In the genomic region with DNA sequence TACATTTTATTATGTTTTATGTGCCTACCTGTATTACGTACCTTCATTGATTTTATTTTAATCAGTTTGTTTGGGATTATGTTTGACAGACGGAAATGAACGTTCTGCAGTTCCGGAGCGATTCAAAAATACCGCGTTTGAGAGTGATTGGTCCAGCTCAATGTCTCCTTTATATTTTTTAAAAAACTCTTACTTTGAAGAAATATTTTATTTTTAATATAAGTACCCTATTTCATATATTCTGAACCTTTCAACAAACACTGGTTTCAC, we compare ENCODE assay signal across 8 cellular contexts.
A peak's percentile ranks its signal among the peaks of the same experiment; 100 is the strongest.
DNase-seq lines count a peak whose midpoint lies in the region; ATAC-seq and TF ChIP-seq lines count a peak whose summit lies in the region.

No MANE protein-coding gene starts in this region.

- H3K9me3 ChIP-seq in esophagus muscularis mucosa (no peaks in the 10 kb centered on the region), osteoblast (ENCODE audit: low read depth, low read length) (no peaks in the 10 kb centered on the region)

- 0% methylated on average over 7 of the region's 7 CpGs for WGBS in esophagus muscularis mucosa

- H3K4me2 ChIP-seq in osteoblast (ENCODE audit: insufficient read depth, low read length): peak overlapping the region; percentile 99

- H2AFZ ChIP-seq in osteoblast (ENCODE audit: low read length): peak overlapping the region; percentile 100

- DNase-seq in stimulated activated CD4-positive, alpha-beta T cell treated with anti-CD3 and anti-CD28 coated beads, Interleukin-4, amount 100 ng/mL, for 4 hours: peak; percentile 14 to 21
- no peak for DNase-seq in stimulated activated CD4-positive, alpha-beta T cell treated with anti-CD3 and anti-CD28 coated beads, Interleukin-1b, Interleukin-23, amount 100 ng/mL, for 48 hours
- no peak for DNase-seq in esophagus muscularis mucosa (ENCODE audit: extremely low spot score)
- no peak for DNase-seq in osteoblast (ENCODE audit: insufficient read length, low spot score, missing footprints)
- no peak for DNase-seq in SHP77 treated with DMSO at 0.1 percent for 48 hours (lab: John Stamatoyannopoulos, UW)
- no peak for DNase-seq in GM19238 (ENCODE audit: insufficient read length, low spot score)

- H3K4me3 ChIP-seq in WI38 (ENCODE audit: low read depth, low read length): peak overlapping the region; percentile 80
- H3K4me3 ChIP-seq in esophagus muscularis mucosa: peak overlapping the region; percentile 45 to 53 (median 50)
- peak overlapping the region; percentile 80 for H3K4me3 ChIP-seq in osteoblast (ENCODE audit: insufficient read depth, low read length)

- H3K4me1 ChIP-seq in esophagus muscularis mucosa (peaks cover 0 to 21% (median 12%) of the 10 kb centered on the region in 4 donors), osteoblast (ENCODE audit: insufficient read depth, low read length) (peaks cover 2% of the 10 kb centered on the region)

- H3K36me3 ChIP-seq in esophagus muscularis mucosa (no peaks in the 10 kb centered on the region), osteoblast (ENCODE audit: insufficient read depth, low read length) (no peaks in the 10 kb centered on the region)

- TF ChIP-seq CTCF in WI38 (IDR thresholded peaks at IDR 0.05; ENCODE audit: low read depth, low read length) (no peak), esophagus muscularis mucosa (IDR thresholded peaks at IDR 0.05) (no peak), osteoblast (IDR thresholded peaks at IDR 0.05; ENCODE audit: extremely low read depth, low read depth, low read length) (no peak)

- H3K27ac ChIP-seq in esophagus muscularis mucosa (replicated peaks in 1 of 4) (peak overlapping the region in 1 of 4 donors; percentile 68), osteoblast (ENCODE audit: low read depth, low read length) (peak overlapping the region; percentile 74)

- no peaks in the 10 kb centered on the region for H4K20me1 ChIP-seq in osteoblast (ENCODE audit: insufficient read depth, low read length)

- H3K79me2 ChIP-seq in osteoblast (ENCODE audit: insufficient read depth, low read length): no peaks in the 10 kb centered on the region

- H3K27me3 ChIP-seq in esophagus muscularis mucosa (peaks cover 5 to 82% (median 45%) of the 10 kb centered on the region in 4 donors), osteoblast (ENCODE audit: insufficient read depth, low read length) (peaks cover 11% of the 10 kb centered on the region)

- TF ChIP-seq EP300 in esophagus muscularis mucosa (IDR thresholded peaks at IDR 0.05): no peak

- no peak for ATAC-seq in HG02981 (IDR thresholded peaks at IDR 0.05; ENCODE audit: unreplicated experiment)

- TF ChIP-seq POLR2A in esophagus muscularis mucosa (IDR thresholded peaks at IDR 0.05; ENCODE audit: low read depth): no peak

- intact Hi-C loops in esophagus muscularis mucosa (cut with DNase I): no loop called here

Comparison
In these comparisons a context has a peak if more than half of its experiments do, and no peak if none do; other contexts are left out.
1. DNase-seq: peak in stimulated activated CD4-positive, alpha-beta T cell treated with anti-CD3 and anti-CD28 coated beads, Interleukin-4, amount 100 ng/mL, for 4 hours (2 of 2); none in stimulated activated CD4-positive, alpha-beta T cell treated with anti-CD3 and anti-CD28 coated beads, Interleukin-1b, Interleukin-23, amount 100 ng/mL, for 48 hours (single experiment), esophagus muscularis mucosa (single experiment), osteoblast (single experiment), SHP77 treated with DMSO at 0.1 percent for 48 hours (single experiment) and GM19238 (single experiment).
2. Peak in every context shown above with its lines, with median percentiles within 50 percentile points of each other: H3K4me3 ChIP-seq.